Comparison of ENCODE assay signal across 7 cellular contexts in genomic region chr2:237581751-237582746, GRCh38. TPM values are rescaled to one million over a fixed set of nuclear protein-coding genes. Genes with fewer than 3 reads are reported as not detected.
DNase-seq lines count a peak whose midpoint lies in the region; ATAC-seq, FAIRE-seq and TF ChIP-seq lines count a peak whose summit lies in the region.

No MANE protein-coding gene starts in this region.

- no peaks in the 10 kb centered on the region for H3K27me3 ChIP-seq in thoracic aorta (replicated peaks; ENCODE audit: insufficient read depth)

- no peak for TF ChIP-seq POLR2A in GM12891 (IDR thresholded peaks at IDR 0.05; ENCODE audit: low read depth, low read length)

- no peaks in the 10 kb centered on the region for H3K9me3 Mint-ChIP-seq in activated CD8-positive, alpha-beta T cell treated with anti-CD3 and anti-CD28 coated beads, Interleukin-2, amount 10 ng/mL, durations not matched to agents 7 days and 5 days (ENCODE audit: insufficient read depth)
- H3K9me3 Mint-ChIP-seq in natural killer cell, result no peaks in the 10 kb centered on the region

- no peaks in the 10 kb centered on the region for H3K27me3 Mint-ChIP-seq in activated CD8-positive, alpha-beta T cell treated with anti-CD3 and anti-CD28 coated beads, Interleukin-2, amount 10 ng/mL, durations not matched to agents 7 days and 5 days (ENCODE audit: low read depth)
- H3K27me3 Mint-ChIP-seq in natural killer cell (ENCODE audit: low read depth in 2 of 2), result peaks cover 0 to 4% of the 10 kb centered on the region in 2 donors

- peaks cover 9 to 17% of the 10 kb centered on the region in 2 donors for H3K4me1 ChIP-seq in thoracic aorta (ENCODE audit: control insufficient read depth in 1 of 2, low read depth in 2 of 2)

- peaks cover 6% of the 10 kb centered on the region for H3K4me1 Mint-ChIP-seq in activated CD8-positive, alpha-beta T cell treated with anti-CD3 and anti-CD28 coated beads, Interleukin-2, amount 10 ng/mL, durations not matched to agents 7 days and 5 days (ENCODE audit: low read depth)
- no peaks in the 10 kb centered on the region for H3K4me1 Mint-ChIP-seq in natural killer cell

- no peaks in the 10 kb centered on the region for H3K36me3 ChIP-seq in thoracic aorta

- H3K4me3 ChIP-seq in thoracic aorta, result peak overlapping the region; percentile 60

- POLR2A ChIA-PET in activated CD8-positive, alpha-beta T cell treated with anti-CD3 and anti-CD28 coated beads, Interleukin-2, amount 10 ng/mL, durations not matched to agents 7 days and 5 days (lab: Charles Lee), result interaction anchor here (0.6 to 1.0 kb wide), 5 partner anchors 23 to 221 kb away, joined by 3 to 4 read pairs (median 3); no protein-coding TSS in a partner anchor

- no peak overlapping the region for H3K4me3 Mint-ChIP-seq in activated CD8-positive, alpha-beta T cell treated with anti-CD3 and anti-CD28 coated beads, Interleukin-2, amount 10 ng/mL, durations not matched to agents 7 days and 5 days
- H3K4me3 Mint-ChIP-seq in natural killer cell, result no peak overlapping the region

- DNase-seq in GM12891 (ENCODE audit: insufficient read length, low spot score) (peak; percentile 48), NCI-H2081 (lab: John Stamatoyannopoulos, UW) (peak; percentile 54 to 68), fibroblast of gingiva (ENCODE audit: low read depth) (peak; percentile 69), natural killer cell (no peak), thoracic aorta (ENCODE audit: low spot score) (peak; percentile 59)
- peak; percentile 77 for DNase-seq in activated CD8-positive, alpha-beta T cell treated with anti-CD3 and anti-CD28 coated beads, Interleukin-2, amount 10 ng/mL, durations not matched to agents 7 days and 5 days

- TF ChIP-seq CTCF in natural killer cell (IDR thresholded peaks at IDR 0.05), result no peak
- TF ChIP-seq CTCF in thoracic aorta (IDR thresholded peaks at IDR 0.05), result peak; percentile 21

- H3K9me3 ChIP-seq in thoracic aorta, result no peaks in the 10 kb centered on the region

- no peaks in the 10 kb centered on the region for H3K36me3 Mint-ChIP-seq in activated CD8-positive, alpha-beta T cell treated with anti-CD3 and anti-CD28 coated beads, Interleukin-2, amount 10 ng/mL, durations not matched to agents 7 days and 5 days (ENCODE audit: low read depth)
- H3K36me3 Mint-ChIP-seq in natural killer cell, result no peaks in the 10 kb centered on the region

- peak overlapping the region; percentile 7 for H3K27ac Mint-ChIP-seq in activated CD8-positive, alpha-beta T cell treated with anti-CD3 and anti-CD28 coated beads, Interleukin-2, amount 10 ng/mL, durations not matched to agents 7 days and 5 days
- H3K27ac Mint-ChIP-seq in natural killer cell, result no peak overlapping the region

- FAIRE-seq in GM12891 (lab: Jason Lieb, UNC), result peak; percentile 87

- ATAC-seq in activated CD8-positive, alpha-beta T cell treated with anti-CD3 and anti-CD28 coated beads, Interleukin-2, amount 10 ng/mL, durations not matched to agents 7 days and 5 days, result peak; percentile 91
- ATAC-seq in natural killer cell (peak; percentile 15 to 73 (median 73)), thoracic aorta (ENCODE audit: insufficient number of reproducible peaks, low FRiP score, low read depth) (peak; percentile 81), HG03565 (IDR thresholded peaks at IDR 0.05; ENCODE audit: unreplicated experiment) (no peak)

- intact Hi-C loops in natural killer cell (cut with micrococcal nuclease), result loop anchor here (1.0 kb wide), 1 partner anchor 163 kb away; no protein-coding TSS in a partner anchor

- H3K27ac ChIP-seq in thoracic aorta, result peak overlapping the region; percentile 86 to 87

- CTCF ChIA-PET in activated CD8-positive, alpha-beta T cell treated with anti-CD3 and anti-CD28 coated beads, Interleukin-2, amount 10 ng/mL, durations not matched to agents 7 days and 5 days (lab: Charles Lee), result interaction anchor here (0.6 to 4.3 kb wide), 32 partner anchors 10 to 681 kb away, joined by 3 to 47 read pairs (median 4); no protein-coding TSS in a partner anchor

TF ChIP-seq in GM12891, 5 proteins besides CTCF, POLR2A, EP300 and RAD21:
- TF ChIP-seq POLR2AphosphoS5 (IDR thresholded peaks at IDR 0.05; ENCODE audit: low read depth, low read length), result no peak
- no peak for TF ChIP-seq POU2F2 (IDR thresholded peaks at IDR 0.05; ENCODE audit: low read depth, low read length)
- TF ChIP-seq PAX5 (IDR thresholded peaks at IDR 0.05; ENCODE audit: insufficient read depth, low read length, severe bottlenecking), result no peak
- no peak for TF ChIP-seq SPI1 (IDR thresholded peaks at IDR 0.05; ENCODE audit: low read depth, low read length)
- no peak for TF ChIP-seq TAF1 (IDR thresholded peaks at IDR 0.05; ENCODE audit: low read depth, low read length)
TF ChIP-seq in GM12891: peak in this region for 0.

RNA-seq across cellular contexts. Expression of gene RAB17, which starts 8.5 kb away (rescaled TPM):
- polyA plus RNA-seq in GM12891 (2012; ENCODE audit: low read depth, missing spikeins), result not detected
- under 1 TPM; 0.16 to 0.61 TPM for total RNA-seq in activated CD8-positive, alpha-beta T cell treated with anti-CD3 and anti-CD28 coated beads, Interleukin-2, amount 10 ng/mL, durations not matched to agents 7 days and 5 days
- total RNA-seq in natural killer cell (not detected), thoracic aorta (1 to 10 TPM; 6.4 to 6.5 TPM)

RNA-seq across cellular contexts. Expression of gene PRLH, which starts 15.7 kb away (rescaled TPM):
- not detected for polyA plus RNA-seq in GM12891 (2012; ENCODE audit: low read depth, missing spikeins)
- not detected for total RNA-seq in activated CD8-positive, alpha-beta T cell treated with anti-CD3 and anti-CD28 coated beads, Interleukin-2, amount 10 ng/mL, durations not matched to agents 7 days and 5 days
- total RNA-seq in natural killer cell (not detected), thoracic aorta (not detected)

RNA-seq across cellular contexts. Expression of gene LRRFIP1, which starts 45.3 kb away (rescaled TPM):
- polyA plus RNA-seq in GM12891 (2012; ENCODE audit: low read depth, missing spikeins), result 37.0 TPM
- 100 to 1,000 TPM; 189 to 207 TPM for total RNA-seq in activated CD8-positive, alpha-beta T cell treated with anti-CD3 and anti-CD28 coated beads, Interleukin-2, amount 10 ng/mL, durations not matched to agents 7 days and 5 days
- total RNA-seq in natural killer cell (100 to 1,000 TPM; 163 to 207 (median 188) TPM), thoracic aorta (100 to 1,000 TPM; 196 to 244 TPM)

Comparison
In these comparisons a context has a peak if more than half of its experiments do, and no peak if none do; other contexts are left out.
1. RNA of gene RAB17, which starts 8.5 kb away (total RNA-seq): 6.4 to 6.5 TPM in thoracic aorta; 0.16 to 0.61 TPM in activated CD8-positive, alpha-beta T cell treated with anti-CD3 and anti-CD28 coated beads, Interleukin-2, amount 10 ng/mL, durations not matched to agents 7 days and 5 days and not detected in natural killer cell; every median in the first group is over 4 times any median in the second.